ENCODE assay signal across 16 cellular contexts in genomic region chr12:124195226-124195938, GRCh38.
DNase-seq lines count a peak whose midpoint lies in the region; ATAC-seq and TF ChIP-seq lines count a peak whose summit lies in the region.
"Had no signal": no experiment of that assay in that cellular context is flagged by ENCODE, and none has a peak within 500 bp of the region (broad histone marks: within the 10 kb centered on the region; RNA-seq: fewer than 3 reads in every experiment).

No MANE protein-coding gene starts in this region.

- intact Hi-C loops in Caco-2 (cut with micrococcal nuclease; ENCODE audit: unreplicated experiment) (loop anchor here (1.0 kb wide), 1 partner anchor 120 kb away; no protein-coding TSS in a partner anchor), left colon (cut with DNase I, micrococcal nuclease) (no loop called here), left lung (cut with DNase I) (no loop called here)

- TSS peak; percentile 92 for BruUV-seq in Caco-2 (replicated peaks; lab: Mats Ljungman, UMichigan)

- H3K36me3 ChIP-seq in Caco-2 (ENCODE audit: control insufficient read depth, insufficient read depth, low read length) (no peaks in the 10 kb centered on the region), WERI-Rb-1 (no peaks in the 10 kb centered on the region), left lung (no peaks in the 10 kb centered on the region)
- H3K36me3 ChIP-seq: BLaER1 treated with 17β-estradiol and CSF1 and Interleukin-3, amounts not matched to agents 10 nM and 100 nM; SJSA1 had no signal

- ATAC-seq in left colon, result peak; percentile 57
- ATAC-seq in left lung, result no peak

- H3K4me3 ChIP-seq in Caco-2 (ENCODE audit: low read depth, low read length) (no peak overlapping the region), WERI-Rb-1 (ENCODE audit: low read depth, low read length) (no peak overlapping the region), left lung (no peak overlapping the region)
- H3K4me3 ChIP-seq: BLaER1 treated with 17β-estradiol and CSF1 and Interleukin-3, amounts not matched to agents 10 nM and 100 nM; SJSA1 had no signal

- peaks cover 33% of the 10 kb centered on the region for H3K9me3 Mint-ChIP-seq in Caco-2 (ENCODE audit: unreplicated experiment)

- peaks cover 12% of the 10 kb centered on the region for H3K36me3 Mint-ChIP-seq in Caco-2 (ENCODE audit: insufficient read depth, unreplicated experiment)

- CTCF ChIA-PET in Caco-2 (lab: Charles Lee), result no interaction called here

- H3K4me1 Mint-ChIP-seq in Caco-2 (ENCODE audit: low read depth, unreplicated experiment), result peaks cover 36% of the 10 kb centered on the region

- POLR2A ChIA-PET in Caco-2 (lab: Charles Lee), result no interaction called here

- H3K27me3 ChIP-seq in Caco-2 (replicated peaks; ENCODE audit: control insufficient read depth, insufficient read depth, low read length), result no peaks in the 10 kb centered on the region
- H3K27me3 ChIP-seq in WERI-Rb-1 (ENCODE audit: insufficient read depth, low read depth, severe bottlenecking), result no peaks in the 10 kb centered on the region
- no peaks in the 10 kb centered on the region for H3K27me3 ChIP-seq in left lung
- H3K27me3 ChIP-seq: BLaER1 treated with 17β-estradiol and CSF1 and Interleukin-3, amounts not matched to agents 10 nM and 100 nM; SJSA1 had no signal

- H3K27me3 Mint-ChIP-seq in Caco-2 (ENCODE audit: insufficient read depth, unreplicated experiment), result no peaks in the 10 kb centered on the region

- H3K27ac Mint-ChIP-seq in Caco-2 (ENCODE audit: unreplicated experiment), result peak overlapping the region; percentile 86

- peaks cover 22% of the 10 kb centered on the region for H3K4me1 ChIP-seq in Caco-2
- no peaks in the 10 kb centered on the region for H3K4me1 ChIP-seq in left lung
- H3K4me1 ChIP-seq: SJSA1 had no signal

- H3K27ac ChIP-seq in WERI-Rb-1 (peak overlapping the region; percentile 30), left lung (no peak overlapping the region)
- H3K27ac ChIP-seq: BLaER1 treated with 17β-estradiol and CSF1 and Interleukin-3, amounts not matched to agents 10 nM and 100 nM; RWPE1; SJSA1 had no signal

- TF ChIP-seq CTCF in Caco-2 (IDR thresholded peaks at IDR 0.05; ENCODE audit: insufficient read depth in 1 of 2, low read depth in 1 of 2, low read length in 1 of 2, severe bottlenecking in 1 of 2, unreplicated experiment in 1 of 2), result no peak
- TF ChIP-seq CTCF in WERI-Rb-1 (IDR thresholded peaks at IDR 0.05; ENCODE audit: low read depth, low read length), result no peak
- no peak for TF ChIP-seq CTCF in left lung (IDR thresholded peaks at IDR 0.05)

- peak overlapping the region; percentile 34 for H3K4me3 Mint-ChIP-seq in Caco-2 (ENCODE audit: unreplicated experiment)

- H3K9me3 ChIP-seq in Caco-2, result peaks cover 14% of the 10 kb centered on the region
- peaks cover 20% of the 10 kb centered on the region for H3K9me3 ChIP-seq in WERI-Rb-1 (ENCODE audit: severe bottlenecking)
- peaks cover 0 to 11% of the 10 kb centered on the region in 2 donors for H3K9me3 ChIP-seq in left lung

- no peak for DNase-seq in Caco-2
- DNase-seq in WERI-Rb-1, result no peak
- DNase-seq in left colon, result peak in 1 of 2 donors; percentile 18
- peak; percentile 46 for DNase-seq in renal cortical epithelial cell (ENCODE audit: low read depth)
- DNase-seq in left lung, result no peak
- DNase-seq in occipital lobe (lab: John Stamatoyannopoulos, UW), result no peak
- no peak for DNase-seq in NCI-H345 (lab: John Stamatoyannopoulos, UW)
- DNase-seq: HCEC 1CT; MV-4-11; NCI-H1436; NCI-H524; NK-92 treated with Interleukin-12 subunit alpha and Interleukin-12 subunit beta, amount 100 ng/mL, for 24 hours; OCI-M1 had no signal
